Comparison of ENCODE assay signal across 29 cellular contexts in genomic region chr3:124526601-124527000, GRCh38.
DNase-seq lines count a peak whose midpoint lies in the region; FAIRE-seq and TF ChIP-seq lines count a peak whose summit lies in the region.
"Had no signal": no experiment of that assay in that cellular context is flagged by ENCODE, and none has a peak within 500 bp of the region (broad histone marks: within the 10 kb centered on the region; RNA-seq: fewer than 3 reads in every experiment).

No MANE protein-coding gene starts in this region.

- peaks cover 4% of the 10 kb centered on the region for H3K36me3 Mint-ChIP-seq in chondrocyte (ENCODE audit: low read depth)
- peaks cover 4% of the 10 kb centered on the region for H3K36me3 Mint-ChIP-seq in neural progenitor cell
- H3K36me3 Mint-ChIP-seq: activated CD4-positive, alpha-beta memory T cell treated with anti-CD3 and anti-CD28 coated beads for 36 hours; naive B cell had no signal

- no peak overlapping the region for H3K9ac ChIP-seq in neural progenitor cell

- no peaks in the 10 kb centered on the region for H3F3A ChIP-seq in neural progenitor cell (ENCODE audit: low read depth)

- no peaks in the 10 kb centered on the region for H3K9me3 ChIP-seq in neural progenitor cell (ENCODE audit: low read depth)
- H3K9me3 ChIP-seq: SJCRH30 had no signal

- no peak overlapping the region for H2AFZ ChIP-seq in neural progenitor cell (replicated peaks)

- no peaks in the 10 kb centered on the region for H4K20me1 ChIP-seq in neural progenitor cell (ENCODE audit: low read depth)

- no peak overlapping the region for H3K4me3 ChIP-seq in GM12864 (ENCODE audit: low read depth, low read length)
- H3K4me3 ChIP-seq in neural progenitor cell = no peak overlapping the region
- H3K4me3 ChIP-seq: SJCRH30, skin epidermis, stomach had no signal

- no peak overlapping the region for H3K27ac ChIP-seq in neural progenitor cell
- H3K27ac ChIP-seq: SJCRH30, skin epidermis, stomach, WERI-Rb-1 had no signal

- H3K4me1 ChIP-seq in neural progenitor cell = peaks cover 6% of the 10 kb centered on the region
- H3K4me1 ChIP-seq: SJCRH30 had no signal

- no peak for FAIRE-seq in HTR-8/SVneo (lab: Jason Lieb, UNC)
- FAIRE-seq: G401.6, GM12891 had no signal

- H3K4me3 Mint-ChIP-seq in chondrocyte (ENCODE audit: unreplicated experiment) = no peak overlapping the region
- H3K4me3 Mint-ChIP-seq in neural progenitor cell = no peak overlapping the region
- H3K4me3 Mint-ChIP-seq: activated CD4-positive, alpha-beta memory T cell treated with anti-CD3 and anti-CD28 coated beads for 36 hours; B cell; effector memory CD8-positive, alpha-beta T cell; naive B cell had no signal

- no peak for DNase-seq in GM12864 (ENCODE audit: low read depth)
- DNase-seq in HT-29 (ENCODE audit: low spot score) = peak; percentile 23
- no peak for DNase-seq in chondrocyte (ENCODE audit: low spot score)
- DNase-seq in neural progenitor cell (ENCODE audit: low spot score) = no peak
- DNase-seq in HTR-8/SVneo (ENCODE audit: insufficient read length, low spot score) = no peak
- DNase-seq in COLO829 (ENCODE audit: low spot score) = no peak
- no peak for DNase-seq in NCI-H146 treated with DMSO at 0.1 percent for 48 hours (lab: John Stamatoyannopoulos, UW; ENCODE audit: unreplicated experiment)
- DNase-seq: activated CD4-positive, alpha-beta memory T cell treated with anti-CD3 and anti-CD28 coated beads for 36 hours; activated naive CD4-positive, alpha-beta T cell; activated T-cell treated with anti-CD3 and anti-CD28 coated beads for 4 hours; amygdala; cerebellar nuclear complex; effector memory CD8-positive, alpha-beta T cell; hypothalamus; naive B cell; NCI-H1436; NCI-H2171 treated with DMSO at 0.1 percent for 48 hours; NCI-H69; OCI-M1; posterior cingulate gyrus; stimulated activated CD4-positive, alpha-beta T cell treated with anti-CD3 and anti-CD28 coated beads, Interleukin-4, amount 100 ng/mL, for 1 hour; stomach; trophoblast cell; WERI-Rb-1 had no signal

- H3K4me1 Mint-ChIP-seq in chondrocyte (ENCODE audit: low read depth) = no peaks in the 10 kb centered on the region
- peaks cover 9% of the 10 kb centered on the region for H3K4me1 Mint-ChIP-seq in neural progenitor cell
- H3K4me1 Mint-ChIP-seq: B cell, naive B cell had no signal

- no peaks in the 10 kb centered on the region for H3K27me3 ChIP-seq in neural progenitor cell
- H3K27me3 ChIP-seq: SJCRH30, stomach had no signal

- no peaks in the 10 kb centered on the region for H3K79me2 ChIP-seq in neural progenitor cell (ENCODE audit: low read depth)

- H3K27ac Mint-ChIP-seq in chondrocyte (ENCODE audit: unreplicated experiment) = no peak overlapping the region
- H3K27ac Mint-ChIP-seq in neural progenitor cell = no peak overlapping the region
- H3K27ac Mint-ChIP-seq: activated CD4-positive, alpha-beta memory T cell treated with anti-CD3 and anti-CD28 coated beads for 36 hours; B cell; effector memory CD8-positive, alpha-beta T cell; naive B cell had no signal

- H3K36me3 ChIP-seq in neural progenitor cell = no peaks in the 10 kb centered on the region
- H3K36me3 ChIP-seq: SJCRH30, stomach, WERI-Rb-1 had no signal

- H3K27me3 Mint-ChIP-seq in chondrocyte (ENCODE audit: low read depth) (no peaks in the 10 kb centered on the region), neural progenitor cell (ENCODE audit: insufficient read depth, low read depth) (no peaks in the 10 kb centered on the region)

- H3K9me3 Mint-ChIP-seq in chondrocyte (ENCODE audit: low read depth) = peaks cover 10% of the 10 kb centered on the region
- H3K9me3 Mint-ChIP-seq in neural progenitor cell = no peaks in the 10 kb centered on the region
- H3K9me3 Mint-ChIP-seq: activated CD4-positive, alpha-beta memory T cell treated with anti-CD3 and anti-CD28 coated beads for 36 hours had no signal

- no peak overlapping the region for H3K4me2 ChIP-seq in neural progenitor cell

- TF ChIP-seq CTCF in GM12864 (IDR thresholded peaks at IDR 0.05; ENCODE audit: low read depth, low read length, missing control alignments) (peak; percentile 31), chondrocyte (IDR thresholded peaks at IDR 0.05) (peak; percentile 33), neural progenitor cell (IDR thresholded peaks at IDR 0.05) (peak; percentile 28)
